ENCODE assay signal across 25 cellular contexts in genomic region chr3:63386568-63386967, GRCh38.
DNase-seq lines count a peak whose midpoint lies in the region; ATAC-seq, FAIRE-seq and TF ChIP-seq lines count a peak whose summit lies in the region.
"Had no signal": no experiment of that assay in that cellular context is flagged by ENCODE, and none has a peak within 500 bp of the region (broad histone marks: within the 10 kb centered on the region; RNA-seq: fewer than 3 reads in every experiment).

No MANE protein-coding gene starts in this region.

- H3K4me3 ChIP-seq in H7 (ENCODE audit: insufficient read depth, low read depth, low read length) = no peak overlapping the region
- no peak overlapping the region for H3K4me3 ChIP-seq in brain microvascular endothelial cell (ENCODE audit: low read depth, low read length)
- H3K4me3 ChIP-seq: MG63, SJCRH30, vagina had no signal

- TF ChIP-seq POLR2A in H54 (IDR thresholded peaks at IDR 0.05; ENCODE audit: low read depth, low read length) = no peak

- H3K27me3 ChIP-seq in H7 (ENCODE audit: control insufficient read depth, insufficient read depth, low read length) = no peaks in the 10 kb centered on the region
- H3K27me3 ChIP-seq in brain microvascular endothelial cell (replicated peaks) = no peaks in the 10 kb centered on the region
- H3K27me3 ChIP-seq: MG63, SJCRH30, vagina had no signal

- in situ Hi-C loops in ACHN (cut with HindIII; ENCODE audit: low pct_ligation_motif_present, low pct_unique_long_range_greater_than_20kb, low sequenced_read_pairs) = no loop called here
- in situ Hi-C loops in brain microvascular endothelial cell (cut with HindIII; ENCODE audit: low pct_ligation_motif_present, low sequenced_read_pairs) = no loop called here

- H3K36me3 ChIP-seq in H7 (replicated peaks; ENCODE audit: control insufficient read depth, insufficient read depth, low read length) = no peaks in the 10 kb centered on the region
- H3K36me3 ChIP-seq in brain microvascular endothelial cell (replicated peaks) = no peaks in the 10 kb centered on the region
- H3K36me3 ChIP-seq: MG63, SJCRH30, vagina had no signal

- peak; percentile 66 for DNase-seq in ACHN
- DNase-seq in H7 = peak; percentile 20
- no peak for DNase-seq in brain microvascular endothelial cell
- DNase-seq in left kidney (ENCODE audit: low read depth, low spot score) = peak; percentile 4
- DNase-seq in NCI-H2227 (lab: John Stamatoyannopoulos, UW; ENCODE audit: unreplicated experiment) = no peak
- no peak for DNase-seq in H54 (ENCODE audit: insufficient read length, low spot score)
- DNase-seq: activated CD4-positive, alpha-beta T cell treated with anti-CD3 and anti-CD28 coated beads, Interleukin-2, amount 50 U/mL, for 1 hour; activated CD8-positive, alpha-beta memory T cell treated with anti-CD3 and anti-CD28 coated beads, Interleukin-2, amount 50 U/mL, for 4 hours; foreskin keratinocyte; HFFc6; hypothalamus; kidney glomerular epithelial cell; MG63; natural killer cell; NCI-H1436 treated with DMSO at 0.1 percent for 48 hours; NCI-H774; SJCRH30; stimulated activated CD4-positive, alpha-beta T cell treated with anti-CD3 and anti-CD28 coated beads, Interleukin-15, amount 100 ng/mL, for 24 hours; T-helper 17 cell had no signal

- no peak for FAIRE-seq in H54 (lab: Jason Lieb, UNC)

- no peak for ATAC-seq in HG03025 (IDR thresholded peaks at IDR 0.05; ENCODE audit: low FRiP score, unreplicated experiment)
- no peak for ATAC-seq in HG03565 (IDR thresholded peaks at IDR 0.05; ENCODE audit: unreplicated experiment)
- ATAC-seq: foreskin keratinocyte, natural killer cell, sciatic nerve, T-helper 17 cell had no signal

- peak; percentile 4 for TF ChIP-seq CTCF in brain microvascular endothelial cell (IDR thresholded peaks at IDR 0.05; ENCODE audit: low read depth, low read length, missing control alignments)

- no peak overlapping the region for H3K27ac ChIP-seq in brain microvascular endothelial cell
- H3K27ac ChIP-seq: epithelial cell of prostate, foreskin keratinocyte, parathyroid adenoma, SJCRH30, vagina had no signal

Comparison
In these comparisons a context has a peak if more than half of its experiments do, and no peak if none do; other contexts are left out.
1. DNase-seq: peak in ACHN (single experiment), H7 (single experiment) and left kidney (single experiment); none in brain microvascular endothelial cell (single experiment), NCI-H2227 (single experiment) and H54 (single experiment).